ENCODE assay signal across 24 cellular contexts in the genomic region with DNA sequence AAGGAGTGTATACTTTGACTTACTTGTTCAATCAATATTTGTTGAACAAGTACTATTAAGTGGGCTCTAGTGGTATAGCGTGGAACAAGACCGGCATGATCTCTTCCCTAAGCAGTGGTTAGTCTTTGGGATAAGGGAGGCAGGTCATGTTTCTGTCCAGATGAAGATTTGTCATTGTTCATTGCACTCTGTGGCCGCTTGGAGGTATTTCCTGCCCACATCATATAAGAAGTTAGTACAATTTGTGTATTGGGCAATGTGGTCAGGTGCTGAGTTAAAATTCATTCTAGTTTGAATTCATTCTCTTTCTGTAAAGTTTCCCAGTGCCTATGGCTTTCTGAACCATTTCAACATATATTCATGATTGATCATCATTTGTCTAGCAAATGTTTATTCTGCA.
DNase-seq lines count a peak whose midpoint lies in the region; ATAC-seq, FAIRE-seq and TF ChIP-seq lines count a peak whose summit lies in the region.
"Had no signal": no experiment of that assay in that cellular context is flagged by ENCODE, and none has a peak within 500 bp of the region (broad histone marks: within the 10 kb centered on the region; RNA-seq: fewer than 3 reads in every experiment).

No MANE protein-coding gene starts in this region.

- no peak for TF ChIP-seq EP300 in H1 (IDR thresholded peaks at IDR 0.05; ENCODE audit: borderline replicate concordance in 1 of 2, low read depth in 2 of 2, low read length in 2 of 2)

- no peaks in the 10 kb centered on the region for H3K79me1 ChIP-seq in H1 (ENCODE audit: low read depth, low read length)

- H3K27me3 Mint-ChIP-seq in activated naive CD8-positive, alpha-beta T cell treated with anti-CD3 and anti-CD28 coated beads, Interleukin-2, amount 50 U/mL, for 24 hours = peaks cover 8% of the 10 kb centered on the region
- H3K27me3 Mint-ChIP-seq in WTC11 (ENCODE audit: low read depth) = peaks cover 13% of the 10 kb centered on the region

- H3K4me2 ChIP-seq in OCI-LY3 (ENCODE audit: low read length) (no peak overlapping the region), H1 (ENCODE audit: insufficient read depth in 1 of 2, low read depth in 2 of 2, low read length in 2 of 2) (no peak overlapping the region)

- no peak overlapping the region for H3K4me3 ChIP-seq in OCI-LY3 (ENCODE audit: low read length)
- no peak overlapping the region for H3K4me3 ChIP-seq in H1 (ENCODE audit: extremely low read depth in 1 of 4, insufficient read depth in 2 of 4, low read depth in 3 of 4, low read length in 4 of 4)
- H3K4me3 ChIP-seq: HAP-1 had no signal

- H3K9me3 ChIP-seq in OCI-LY3 (ENCODE audit: insufficient read depth, low read length) (no peaks in the 10 kb centered on the region), H1 (ENCODE audit: insufficient read depth in 2 of 2, low read depth in 1 of 2, low read length in 1 of 2) (no peaks in the 10 kb centered on the region)
- H3K9me3 ChIP-seq: HAP-1 had no signal

- H3K23ac ChIP-seq in H1 (ENCODE audit: insufficient read length) = no peak overlapping the region

- WGBS in H1 (ENCODE audit: extremely low coverage in 1 of 2, insufficient coverage in 1 of 2, insufficient read length in 1 of 2, insufficient replicate concordance in 2 of 2, low coverage in 1 of 2, low lambda C conversion rate in 2 of 2, missing lambda C conversion rate in 1 of 2), 2 experiments = 88% methylated on average over 3 of the region's 3 CpGs; no CpG with 5 or more reads in 1 of the 2 experiments

- TF ChIP-seq RAD21 in H1 (IDR thresholded peaks at IDR 0.05 in 1 of 2, conservative IDR thresholded peaks at IDR 0.05 in 1 of 2; ENCODE audit: low read depth in 2 of 2, low read length in 2 of 2) = no peak

- H3K79me2 ChIP-seq in OCI-LY3 (ENCODE audit: low read length) (no peaks in the 10 kb centered on the region), H1 (ENCODE audit: control insufficient read depth in 1 of 2, insufficient read depth in 2 of 2, low read length in 2 of 2) (no peaks in the 10 kb centered on the region)

- H3K36me3 Mint-ChIP-seq in activated naive CD8-positive, alpha-beta T cell treated with anti-CD3 and anti-CD28 coated beads, Interleukin-2, amount 50 U/mL, for 24 hours (ENCODE audit: low read depth) = no peaks in the 10 kb centered on the region
- no peaks in the 10 kb centered on the region for H3K36me3 Mint-ChIP-seq in WTC11
- H3K36me3 Mint-ChIP-seq: activated naive CD4-positive, alpha-beta T cell treated with anti-CD3 and anti-CD28 coated beads, Interleukin-2, amount 50 U/mL, for 24 hours; memory B cell had no signal

- ATAC-seq in HG02610 (IDR thresholded peaks at IDR 0.05; ENCODE audit: unreplicated experiment) (peak; percentile 74), WTC11 (no peak)
- no peak for ATAC-seq in activated naive CD8-positive, alpha-beta T cell treated with anti-CD3 and anti-CD28 coated beads, Interleukin-2, amount 50 U/mL, for 24 hours
- ATAC-seq: activated CD4-positive, CD25-positive, alpha-beta regulatory T cell treated with anti-CD3 and anti-CD28 coated beads, Interleukin-2, amount 50 U/mL, for 24 hours; activated T-cell treated with anti-CD3 and anti-CD28 coated beads, Interleukin-2, amount 50 U/mL, for 4 hours had no signal

- H3K4me1 ChIP-seq in OCI-LY3 (ENCODE audit: low read length) (peaks cover 8% of the 10 kb centered on the region), H1 (replicated peaks in 1 of 4; ENCODE audit: control insufficient read depth in 3 of 4, insufficient read depth in 4 of 4, low read length in 3 of 4) (peaks cover 6 to 20% (median 18%) of the 10 kb centered on the region in 4 experiments; a peak in 6 of 7 replicates)

- H3K4ac ChIP-seq in H1 (replicated peaks; ENCODE audit: insufficient read length, low read depth, low read length) = no peak overlapping the region

- H3K4me1 Mint-ChIP-seq in activated naive CD8-positive, alpha-beta T cell treated with anti-CD3 and anti-CD28 coated beads, Interleukin-2, amount 50 U/mL, for 24 hours = no peaks in the 10 kb centered on the region
- peaks cover 65% of the 10 kb centered on the region for H3K4me1 Mint-ChIP-seq in WTC11
- H3K4me1 Mint-ChIP-seq: activated naive CD4-positive, alpha-beta T cell treated with anti-CD3 and anti-CD28 coated beads, Interleukin-2, amount 50 U/mL, for 24 hours; memory B cell had no signal

- peak overlapping the region; percentile 3; the same call in 1 of the 2 replicates for H3K18ac ChIP-seq in H1 (ENCODE audit: extremely low read depth, low read length)

- H2BK20ac ChIP-seq in H1 (ENCODE audit: low read length) = peak overlapping the region; percentile 96

- no peaks in the 10 kb centered on the region for H3K9me3 Mint-ChIP-seq in activated naive CD8-positive, alpha-beta T cell treated with anti-CD3 and anti-CD28 coated beads, Interleukin-2, amount 50 U/mL, for 24 hours
- no peaks in the 10 kb centered on the region for H3K9me3 Mint-ChIP-seq in WTC11
- H3K9me3 Mint-ChIP-seq: activated naive CD4-positive, alpha-beta T cell treated with anti-CD3 and anti-CD28 coated beads, Interleukin-2, amount 50 U/mL, for 24 hours; activated T-cell treated with anti-CD3 and anti-CD28 coated beads, Interleukin-2, amount 50 U/mL, for 4 hours; memory B cell had no signal

- H2BK12ac ChIP-seq in H1 (ENCODE audit: low read depth, low read length) = no peak overlapping the region

- 0 out of 2 replicates have a peak overlapping the region, but pooled peaks have one; percentile 56 for H2AK5ac ChIP-seq in H1 (ENCODE audit: low read depth, low read length)

- no peak overlapping the region for H3K4me3 Mint-ChIP-seq in activated naive CD8-positive, alpha-beta T cell treated with anti-CD3 and anti-CD28 coated beads, Interleukin-2, amount 50 U/mL, for 24 hours
- H3K4me3 Mint-ChIP-seq in WTC11 = no peak overlapping the region
- H3K4me3 Mint-ChIP-seq: activated naive CD4-positive, alpha-beta T cell treated with anti-CD3 and anti-CD28 coated beads, Interleukin-2, amount 50 U/mL, for 24 hours; activated T-cell treated with anti-CD3 and anti-CD28 coated beads, Interleukin-2, amount 50 U/mL, for 4 hours; memory B cell had no signal

- H2BK120ac ChIP-seq in H1 (replicated peaks; ENCODE audit: low read depth, low read length) = peak overlapping the region; percentile 50

- H4K5ac ChIP-seq in H1 (ENCODE audit: insufficient read length, low read depth, low read length) = no peak overlapping the region

- H4K8ac ChIP-seq in H1 (ENCODE audit: extremely low read depth, insufficient read depth, low read length) = no peak overlapping the region

- H4K20me1 ChIP-seq in OCI-LY3 (ENCODE audit: insufficient read depth, low read length) (no peaks in the 10 kb centered on the region), H1 (replicated peaks in 1 of 2; ENCODE audit: control insufficient read depth in 1 of 2, insufficient read depth in 2 of 2, low read length in 2 of 2) (no peaks in the 10 kb centered on the region)

- TF ChIP-seq POLR2A in GM12892 (IDR thresholded peaks at IDR 0.05; ENCODE audit: low read depth, low read length) (no peak), H1 (IDR thresholded peaks at IDR 0.05; ENCODE audit: control extremely low read depth in 1 of 2, low read depth in 2 of 2, low read length in 2 of 2) (no peak)

- H3K27ac ChIP-seq in OCI-LY3 (ENCODE audit: low read length) (no peak overlapping the region), H1 (ENCODE audit: low read depth, low read length) (no peak overlapping the region)

- H3K14ac ChIP-seq in H1 (ENCODE audit: insufficient read length) = no peak overlapping the region

- no peak overlapping the region for H2BK15ac ChIP-seq in H1 (ENCODE audit: low read length)

- H3K23me2 ChIP-seq in H1 (ENCODE audit: low read depth, low read length) = no peaks in the 10 kb centered on the region; the same call in 1 of the 2 replicates

- CTCF ChIA-PET in H1 (lab: Charles Lee; ENCODE audit: partially characterized antibody) = interaction anchor here (0.7 kb wide), 1 partner anchor 14 kb away, joined by 3 read pairs; no protein-coding TSS in a partner anchor
- CTCF ChIA-PET in HEK293T (lab: Yijun Ruan, JAX) = no interaction called here
- CTCF ChIA-PET in WTC11 (lab: Charles Lee) = no interaction called here

- TF ChIP-seq CTCF in OCI-LY3 (IDR thresholded peaks at IDR 0.05; ENCODE audit: low read depth, low read length) (peak; percentile 14; the same call in 1 of the 2 replicates), H1 (IDR thresholded peaks at IDR 0.05; ENCODE audit: control extremely low read depth in 1 of 3, insufficient read depth in 1 of 3, low read depth in 1 of 3, low read length in 3 of 3) (no peak), WTC11 (IDR thresholded peaks at IDR 0.05) (no peak)

- no peak overlapping the region for H3K56ac ChIP-seq in H1 (replicated peaks; ENCODE audit: insufficient read length, low read depth, low read length)

- H3K9ac ChIP-seq in OCI-LY3 (ENCODE audit: low read length) = no peak overlapping the region
- H3K9ac ChIP-seq in H1 (replicated peaks in 1 of 4; ENCODE audit: extremely low read depth in 1 of 4, low read depth in 3 of 4, low read length in 3 of 4) = no peak overlapping the region

- peak; percentile 78 for FAIRE-seq in GM12892 (lab: Jason Lieb, UNC)
- no peak for FAIRE-seq in H1 (lab: Jason Lieb, UNC)
- FAIRE-seq: astrocyte, GM19239, RCC 7860 had no signal

- POLR2A ChIA-PET in H1 (lab: Charles Lee; ENCODE audit: partially characterized antibody) = no interaction called here
- POLR2A ChIA-PET in HEK293T (lab: Yijun Ruan, JAX) = no interaction called here
- POLR2A ChIA-PET in WTC11 (lab: Charles Lee) = no interaction called here

- 0 out of 2 replicates have a peak, but pooled peaks cover 4% of the 10 kb centered on the region for H3K27me3 ChIP-seq in OCI-LY3 (ENCODE audit: low read depth, low read length)
- H3K27me3 ChIP-seq in H1 (replicated peaks in 1 of 4; ENCODE audit: control insufficient read depth in 3 of 4, extremely low read depth in 1 of 4, insufficient read depth in 3 of 4, low read length in 3 of 4) = no peaks in the 10 kb centered on the region

- H3K36me3 ChIP-seq in OCI-LY3 (replicated peaks; ENCODE audit: low read depth, low read length) (no peaks in the 10 kb centered on the region), H1 (ENCODE audit: control insufficient read depth in 2 of 4, insufficient read depth in 4 of 4, low read length in 3 of 4) (no peaks in the 10 kb centered on the region)
- H3K36me3 ChIP-seq: HAP-1 had no signal

- no peak overlapping the region for H2AFZ ChIP-seq in OCI-LY3 (ENCODE audit: low read depth, low read length)
- H2AFZ ChIP-seq in H1 (ENCODE audit: low read length) = no peak overlapping the region

- H3K27ac Mint-ChIP-seq in activated naive CD8-positive, alpha-beta T cell treated with anti-CD3 and anti-CD28 coated beads, Interleukin-2, amount 50 U/mL, for 24 hours = no peak overlapping the region
- no peak overlapping the region for H3K27ac Mint-ChIP-seq in WTC11
- H3K27ac Mint-ChIP-seq: activated naive CD4-positive, alpha-beta T cell treated with anti-CD3 and anti-CD28 coated beads, Interleukin-2, amount 50 U/mL, for 24 hours; memory B cell had no signal

- H2BK5ac ChIP-seq in H1 (ENCODE audit: low read depth, low read length) = peak overlapping the region; percentile 72; the same call in 1 of the 2 replicates

- peak overlapping the region; percentile 82 for H4K91ac ChIP-seq in H1 (replicated peaks; ENCODE audit: insufficient read length, low read length)

- DNase-seq in GM12892 (ENCODE audit: insufficient read length) (no peak), H1 (ENCODE audit: low read depth in 1 of 2, low spot score in 2 of 2) (no peak), NCI-H2196 treated with DMSO at 0.1 percent for 48 hours (lab: John Stamatoyannopoulos, UW; ENCODE audit: unreplicated experiment) (no peak), HEK293T (ENCODE audit: extremely low spot score) (no peak), WTC11 (ENCODE audit: low spot score) (no peak)
- DNase-seq in activated naive CD8-positive, alpha-beta T cell treated with anti-CD3 and anti-CD28 coated beads, Interleukin-2, amount 50 U/mL, for 24 hours = no peak
- DNase-seq: activated T-cell treated with anti-CD3 and anti-CD28 coated beads, Interleukin-2, amount 50 U/mL, for 4 hours; cerebellar nuclear complex; DMS79; effector CD4-positive, alpha-beta T cell; KG1; kidney glomerular epithelial cell; NCI-H1092 treated with DMSO at 0.1 percent for 48 hours; NCI-H2029 treated with DMSO at 0.1 percent for 48 hours; NCI-H446 treated with DMSO at 0.1 percent for 48 hours had no signal
